ENCODE assay signal across 8 cellular contexts in the genomic region with DNA sequence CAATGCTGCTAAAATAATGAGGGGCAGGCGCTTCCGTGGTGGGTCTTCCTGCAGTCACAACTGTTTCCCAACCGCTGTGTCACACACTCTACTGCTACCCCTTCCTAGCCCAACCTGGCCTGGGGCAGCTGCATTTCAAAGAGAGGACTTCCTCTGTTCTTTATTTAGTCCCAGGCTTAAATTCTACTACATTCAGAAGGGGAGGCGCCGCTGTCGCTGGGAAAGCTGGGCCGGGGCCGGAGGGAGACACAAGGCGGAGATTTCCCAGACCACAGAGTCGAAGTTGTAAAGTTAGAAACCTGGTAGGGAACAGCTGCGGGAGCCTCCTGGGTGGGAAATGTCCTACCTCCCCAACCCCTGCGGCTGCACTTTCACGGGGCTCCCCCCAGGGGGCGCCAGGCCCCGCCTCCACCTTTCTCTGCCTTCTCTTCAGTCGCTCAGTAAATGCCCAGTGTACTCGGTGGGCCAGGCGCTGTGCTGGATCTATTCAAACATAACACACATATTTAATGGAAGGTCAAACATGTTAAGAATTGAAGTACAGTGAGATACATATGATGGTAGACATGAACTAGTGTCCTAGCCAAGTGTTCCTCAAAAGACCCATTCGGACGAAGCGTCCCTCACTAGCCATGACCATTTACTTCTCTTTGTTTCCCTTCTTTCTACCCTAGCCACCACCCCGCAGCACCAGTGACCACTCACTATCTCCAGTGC. TPM values are rescaled to one million over a fixed set of nuclear protein-coding genes. Genes with fewer than 3 reads are reported as not detected.
DNase-seq lines count a peak whose midpoint lies in the region; ATAC-seq and TF ChIP-seq lines count a peak whose summit lies in the region.

No MANE protein-coding gene starts in this region.

- no peak for TF ChIP-seq EP300 in gastroesophageal sphincter (IDR thresholded peaks at IDR 0.05)

- intact Hi-C loops in sciatic nerve (cut with DNase I) = no loop called here

- no peak overlapping the region for H3K27ac ChIP-seq in gastroesophageal sphincter

- no peaks in the 10 kb centered on the region for H3K9me3 ChIP-seq in gastroesophageal sphincter

- in situ Hi-C loops in GM13976 (cut with MboI; ENCODE audit: low sequenced_read_pairs, unreplicated experiment) = no loop called here

- peaks cover 0 to 37% (median under 1%) of the 10 kb centered on the region in 3 donors for H3K4me1 ChIP-seq in gastroesophageal sphincter

- peaks cover 6% of the 10 kb centered on the region for H3K27me3 ChIP-seq in gastroesophageal sphincter

- peak; percentile 83 for DNase-seq in GM13976 (ENCODE audit: low spot score)
- peak; percentile 67 for DNase-seq in MV-4-11 (lab: John Stamatoyannopoulos, UW)
- peak; percentile 45 for DNase-seq in activated T-cell treated with anti-CD3 and anti-CD28 coated beads for 24 hours (ENCODE audit: low read depth)
- no peak for DNase-seq in sciatic nerve (ENCODE audit: low spot score)
- DNase-seq in LoVo (ENCODE audit: low spot score) = no peak
- no peak for DNase-seq in NCI-H1694 treated with DMSO at 0.1 percent for 48 hours (lab: John Stamatoyannopoulos, UW)
- DNase-seq in hippocampal formation (lab: John Stamatoyannopoulos, UW) = no peak

- ATAC-seq in gastroesophageal sphincter = no peak
- peak; percentile 37 for ATAC-seq in sciatic nerve

- H3K4me3 ChIP-seq in gastroesophageal sphincter = no peak overlapping the region

- H3K36me3 ChIP-seq in gastroesophageal sphincter = no peaks in the 10 kb centered on the region

- 30 to 38% methylated on average over 11 to 19 of the region's 22 CpGs for WGBS in gastroesophageal sphincter (ENCODE audit: low coverage in 1 of 2), 2 donors

- peak; percentile 73 for TF ChIP-seq CTCF in GM13976 (IDR thresholded peaks at IDR 0.05; ENCODE audit: borderline replicate concordance, control extremely low read depth, extremely low read depth, insufficient read depth, missing control alignments)
- peak in 3 of 4 experiments; percentile 22 to 67 (median 26) for TF ChIP-seq CTCF in gastroesophageal sphincter (IDR thresholded peaks at IDR 0.05)

- no peak for TF ChIP-seq POLR2A in gastroesophageal sphincter (IDR thresholded peaks at IDR 0.05)

RNA-seq across cellular contexts. Expression of a gene that starts 23.1 kb away (rescaled TPM):
- total RNA-seq in gastroesophageal sphincter (10 to 100 TPM in 1 of 4 donors, 1 to 10 TPM in 3; 5.0 to 14.9 (median 8.4) TPM), sciatic nerve (9.5 TPM)

RNA-seq across cellular contexts. Expression of a gene that starts 26.3 kb away (rescaled TPM):
- total RNA-seq in gastroesophageal sphincter (10 to 100 TPM; 45.0 to 77.4 (median 55.5) TPM), sciatic nerve (56.3 TPM)

RNA-seq across cellular contexts. Expression of a gene that starts 46.2 kb away (rescaled TPM):
- 10 to 100 TPM; 43.7 to 60.1 (median 52.6) TPM for total RNA-seq in gastroesophageal sphincter
- 54.1 TPM for total RNA-seq in sciatic nerve

Comparison
In these comparisons a context has a peak if more than half of its experiments do, and no peak if none do; other contexts are left out.
1. DNase-seq: peak in GM13976 (single experiment), MV-4-11 (single experiment) and activated T-cell treated with anti-CD3 and anti-CD28 coated beads for 24 hours (single experiment); none in sciatic nerve (single experiment), LoVo (single experiment), NCI-H1694 treated with DMSO at 0.1 percent for 48 hours (single experiment) and hippocampal formation (0 of 2).